In the genomic region with DNA sequence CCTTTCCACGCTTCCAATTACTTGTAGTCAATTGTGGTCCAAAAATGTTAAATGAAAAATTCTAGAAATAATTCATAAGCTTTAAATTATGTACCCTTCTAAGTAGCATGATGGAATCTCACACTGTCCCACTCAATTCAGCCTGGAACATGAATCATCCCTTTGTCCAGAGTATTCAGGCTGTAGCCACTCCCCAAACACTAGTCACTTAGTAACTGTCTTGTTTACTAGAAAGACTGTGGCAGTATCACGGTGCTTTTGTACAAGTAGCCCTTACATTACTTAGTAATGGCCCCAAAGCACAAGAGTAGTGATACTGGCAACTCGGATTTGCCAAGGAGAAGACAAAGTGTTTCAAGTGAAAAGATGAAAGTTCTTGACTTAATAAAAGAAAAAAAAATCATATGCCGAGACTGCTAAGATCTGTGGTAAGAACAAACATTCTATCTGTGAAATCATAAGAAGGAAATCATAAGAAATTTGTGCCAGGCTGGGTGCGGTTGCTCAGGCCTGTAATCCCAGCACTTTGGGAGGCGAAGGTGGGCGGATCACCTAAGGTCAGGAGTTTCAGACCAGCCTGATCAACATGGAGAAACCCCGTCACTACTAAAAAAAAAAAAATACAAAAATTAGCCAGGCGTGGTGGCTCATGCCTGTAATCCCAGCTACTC, we compare ENCODE assay signal across 11 cellular contexts.
DNase-seq lines count a peak whose midpoint lies in the region; ATAC-seq and TF ChIP-seq lines count a peak whose summit lies in the region.
"Had no signal": no experiment of that assay in that cellular context is flagged by ENCODE, and none has a peak within 500 bp of the region (broad histone marks: within the 10 kb centered on the region; RNA-seq: fewer than 3 reads in every experiment).

No MANE protein-coding gene starts in this region.

- no peak overlapping the region for H3K27ac ChIP-seq in RWPE2 (ENCODE audit: poor library complexity, severe bottlenecking)
- H3K27ac ChIP-seq: cardiac muscle cell, VCaP had no signal

- peaks cover 8% of the 10 kb centered on the region for H3K4me1 ChIP-seq in RWPE2 (ENCODE audit: insufficient read depth, poor library complexity, severe bottlenecking)

- ATAC-seq in RWPE2 (ENCODE audit: low read depth) (peak; percentile 100), GM18498 (IDR thresholded peaks at IDR 0.05; ENCODE audit: unreplicated experiment) (no peak)

- peak; percentile 23 for DNase-seq in H4 (ENCODE audit: low spot score)
- no peak for DNase-seq in RWPE2 (ENCODE audit: low spot score)
- peak; percentile 86 for DNase-seq in fibroblast of the conjunctiva (ENCODE audit: low read depth)
- peak; percentile 46 for DNase-seq in retinal pigment epithelial cell (ENCODE audit: low read depth)
- no peak for DNase-seq in NCI-H345 (lab: John Stamatoyannopoulos, UW)
- no peak for DNase-seq in T-helper 9 cell
- no peak for DNase-seq in NCI-H446 treated with DMSO at 0.1 percent for 48 hours (lab: John Stamatoyannopoulos, UW)
- DNase-seq: NCI-H2081 treated with DMSO at 0.1 percent for 48 hours had no signal

- no peaks in the 10 kb centered on the region for H3K27me3 ChIP-seq in RWPE2 (ENCODE audit: insufficient read depth, poor library complexity, severe bottlenecking)
- H3K27me3 ChIP-seq: cardiac muscle cell had no signal

- no peak for TF ChIP-seq CTCF in RWPE2 (IDR thresholded peaks at IDR 0.05; ENCODE audit: poor library complexity, severe bottlenecking)
- TF ChIP-seq CTCF in retinal pigment epithelial cell (conservative IDR thresholded peaks at IDR 0.05; ENCODE audit: low read depth, low read length): no peak

- H3K4me3 ChIP-seq in RWPE2 (ENCODE audit: severe bottlenecking) (no peak overlapping the region), retinal pigment epithelial cell (ENCODE audit: low read length) (no peak overlapping the region)
- H3K4me3 ChIP-seq: cardiac muscle cell had no signal

- peaks cover 31% of the 10 kb centered on the region for H3K36me3 ChIP-seq in RWPE2 (ENCODE audit: low read depth)

- no peaks in the 10 kb centered on the region for H3K9me3 ChIP-seq in RWPE2 (ENCODE audit: severe bottlenecking)

Comparison
In these comparisons a context has a peak if more than half of its experiments do, and no peak if none do; other contexts are left out.
1. DNase-seq: peak in H4 (single experiment), fibroblast of the conjunctiva (single experiment) and retinal pigment epithelial cell (single experiment); none in RWPE2 (single experiment), NCI-H345 (single experiment), T-helper 9 cell (single experiment) and NCI-H446 treated with DMSO at 0.1 percent for 48 hours (single experiment).